Comparison of ENCODE assay signal across 23 cellular contexts in genomic region chr15:81330351-81331085, GRCh38. TPM values are rescaled to one million over a fixed set of nuclear protein-coding genes. Genes with fewer than 3 reads are reported as not detected.
DNase-seq lines count a peak whose midpoint lies in the region; ATAC-seq, FAIRE-seq and TF ChIP-seq lines count a peak whose summit lies in the region.
"Had no signal": no experiment of that assay in that cellular context is flagged by ENCODE, and none has a peak within 500 bp of the region (broad histone marks: within the 10 kb centered on the region; RNA-seq: fewer than 3 reads in every experiment).

No MANE protein-coding gene starts in this region.

- no peak overlapping the region for H3K9ac ChIP-seq in astrocyte (ENCODE audit: low read length)
- no peak overlapping the region for H3K9ac ChIP-seq in H9 (ENCODE audit: extremely low read depth, insufficient read length, low read length)

- H3K79me2 ChIP-seq in astrocyte (ENCODE audit: insufficient read depth, low read length): no peaks in the 10 kb centered on the region
- no peaks in the 10 kb centered on the region for H3K79me2 ChIP-seq in H9 (ENCODE audit: insufficient read depth, low read length)

- peaks cover 21% of the 10 kb centered on the region for H3K4me1 ChIP-seq in astrocyte (ENCODE audit: insufficient read depth, low read length)
- H3K4me1 ChIP-seq in H9 (ENCODE audit: insufficient read depth, low read length): no peaks in the 10 kb centered on the region
- H3K4me1 ChIP-seq: colonic mucosa had no signal

- peaks cover 2% of the 10 kb centered on the region for H3K27me3 ChIP-seq in astrocyte (ENCODE audit: insufficient read depth, low read length)
- no peaks in the 10 kb centered on the region for H3K27me3 ChIP-seq in H9 (ENCODE audit: insufficient read depth, low read length)
- H3K27me3 ChIP-seq: colonic mucosa had no signal

- H2AK5ac ChIP-seq in H9 (ENCODE audit: insufficient read length, low read length): no peak overlapping the region

- no peak for FAIRE-seq in astrocyte (lab: Jason Lieb, UNC)

- no peak overlapping the region for H2BK120ac ChIP-seq in H9 (ENCODE audit: low read depth, low read length, poor library complexity, severe bottlenecking)

- CTCF ChIA-PET in activated CD4-positive, alpha-beta T cell treated with anti-CD3 and anti-CD28 coated beads for 36 hours (lab: Charles Lee): interaction anchor here (1.0 to 1.5 kb wide), 4 partner anchors 23 to 65 kb away, joined by 3 to 8 read pairs (median 4); no protein-coding TSS in a partner anchor

- H4K20me1 ChIP-seq in astrocyte (ENCODE audit: insufficient read depth, low read length) (no peaks in the 10 kb centered on the region), H9 (ENCODE audit: control insufficient read depth, insufficient read depth, insufficient read length) (no peaks in the 10 kb centered on the region)

- intact Hi-C loops in activated CD4-positive, alpha-beta T cell treated with anti-CD3 and anti-CD28 coated beads for 36 hours (cut with DNase I, micrococcal nuclease): loop anchor here in 1 of 2 experiments (5.0 to 10.0 kb wide), 2 partner anchors 72 to 226 kb away; no protein-coding TSS in a partner anchor

- H3K18ac ChIP-seq in H9 (ENCODE audit: insufficient read length, low read depth, low read length): no peak overlapping the region

- H3K27ac Mint-ChIP-seq in activated CD4-positive, alpha-beta T cell treated with anti-CD3 and anti-CD28 coated beads for 36 hours: peak overlapping the region; percentile 47
- H3K27ac Mint-ChIP-seq in astrocyte (ENCODE audit: unreplicated experiment): peak overlapping the region; percentile 8
- peak overlapping the region; percentile 71 for H3K27ac Mint-ChIP-seq in nephron progenitor cell
- no peak overlapping the region for H3K27ac Mint-ChIP-seq in H9
- H3K27ac Mint-ChIP-seq: activated CD4-positive, alpha-beta T cell treated with anti-CD3 and anti-CD28 coated beads, Interleukin-2, amount 10 ng/mL, durations not matched to agents 24 days and 14 days had no signal

- H2BK15ac ChIP-seq in H9 (ENCODE audit: low read depth, low read length): no peak overlapping the region

- H4K91ac ChIP-seq in H9 (ENCODE audit: insufficient read length, low read depth, low read length): no peak overlapping the region

- peaks cover 12% of the 10 kb centered on the region for H3K4me1 Mint-ChIP-seq in activated CD4-positive, alpha-beta T cell treated with anti-CD3 and anti-CD28 coated beads for 36 hours
- H3K4me1 Mint-ChIP-seq in astrocyte (ENCODE audit: low read depth, unreplicated experiment): peaks cover 35% of the 10 kb centered on the region
- peaks cover 4% of the 10 kb centered on the region for H3K4me1 Mint-ChIP-seq in nephron progenitor cell
- no peaks in the 10 kb centered on the region for H3K4me1 Mint-ChIP-seq in H9

- no peak overlapping the region for H3K23ac ChIP-seq in H9 (ENCODE audit: insufficient read length, low read depth, low read length)

- H3K4me2 ChIP-seq in astrocyte (ENCODE audit: low read length): no peak overlapping the region
- no peak overlapping the region for H3K4me2 ChIP-seq in H9 (ENCODE audit: insufficient read depth, insufficient read length, low read length)

- no peak overlapping the region for H3K4me3 ChIP-seq in astrocyte (ENCODE audit: insufficient read depth, low read depth, low read length)
- H3K4me3 ChIP-seq: colonic mucosa had no signal

- no peak overlapping the region for H3K14ac ChIP-seq in H9 (ENCODE audit: insufficient read depth, low read length)

- H3K27ac ChIP-seq in astrocyte (ENCODE audit: low read depth, low read length) (no peak overlapping the region), H9 (ENCODE audit: insufficient read length, low read depth, low read length) (no peak overlapping the region)
- H3K27ac ChIP-seq: 22Rv1, colonic mucosa had no signal

- no peak for ATAC-seq in activated CD4-positive, alpha-beta T cell treated with anti-CD3 and anti-CD28 coated beads for 36 hours
- ATAC-seq in GM21360 (IDR thresholded peaks at IDR 0.05; ENCODE audit: unreplicated experiment): no peak
- ATAC-seq: Right ventricle myocardium inferior; stimulated activated naive CD8-positive, alpha-beta T cell treated with anti-CD3 and anti-CD28 coated beads, Interleukin-15, Interleukin-2, amounts not matched to agents 100 U/mL and 50 U/mL, for 24 hours had no signal

- H3K9me3 ChIP-seq in astrocyte (ENCODE audit: insufficient read depth, low read depth, low read length) (no peaks in the 10 kb centered on the region), H9 (ENCODE audit: control insufficient read depth, low read depth, low read length) (no peaks in the 10 kb centered on the region)
- H3K9me3 ChIP-seq: colonic mucosa had no signal

- no peak overlapping the region for H3K4ac ChIP-seq in H9 (ENCODE audit: low read depth, low read length)

- H3K36me3 Mint-ChIP-seq in activated CD4-positive, alpha-beta T cell treated with anti-CD3 and anti-CD28 coated beads for 36 hours (ENCODE audit: low read depth): peaks cover 2% of the 10 kb centered on the region
- H3K36me3 Mint-ChIP-seq in astrocyte (ENCODE audit: low read depth, unreplicated experiment) (no peaks in the 10 kb centered on the region), nephron progenitor cell (ENCODE audit: low read depth) (no peaks in the 10 kb centered on the region), H9 (ENCODE audit: insufficient read depth in 1 of 3, low read depth in 3 of 3) (no peaks in the 10 kb centered on the region)

- H4K8ac ChIP-seq in H9 (replicated peaks; ENCODE audit: insufficient read length, low read depth, low read length): no peak overlapping the region

- H3K56ac ChIP-seq in H9 (ENCODE audit: insufficient read length, low read depth, low read length): no peak overlapping the region

- H4K5ac ChIP-seq in H9 (ENCODE audit: insufficient read length, low read depth, low read length): no peak overlapping the region

- no peak for TF ChIP-seq CTCF in astrocyte (IDR thresholded peaks at IDR 0.05; ENCODE audit: insufficient read depth, low read depth, low read length)
- no peak for TF ChIP-seq CTCF in nephron progenitor cell (IDR thresholded peaks at IDR 0.05)
- TF ChIP-seq CTCF in H9 (conservative IDR thresholded peaks at IDR 0.05): no peak

- H3K9me3 Mint-ChIP-seq in activated CD4-positive, alpha-beta T cell treated with anti-CD3 and anti-CD28 coated beads for 36 hours (ENCODE audit: low read depth): no peaks in the 10 kb centered on the region
- H3K9me3 Mint-ChIP-seq in astrocyte (ENCODE audit: unreplicated experiment) (no peaks in the 10 kb centered on the region), nephron progenitor cell (no peaks in the 10 kb centered on the region), H9 (no peaks in the 10 kb centered on the region)
- H3K9me3 Mint-ChIP-seq: activated CD4-positive, alpha-beta T cell treated with anti-CD3 and anti-CD28 coated beads, Interleukin-2, amount 10 ng/mL, durations not matched to agents 24 days and 14 days had no signal

- no peaks in the 10 kb centered on the region for H3K36me3 ChIP-seq in astrocyte (ENCODE audit: insufficient read depth, low read length)
- H3K36me3 ChIP-seq: colonic mucosa had no signal

- no peak overlapping the region for H2BK5ac ChIP-seq in H9 (ENCODE audit: insufficient read length, low read length)

- no peaks in the 10 kb centered on the region for H3K79me1 ChIP-seq in H9 (ENCODE audit: insufficient read depth, low read depth, low read length, poor library complexity, severe bottlenecking)

- DNase-seq in activated CD4-positive, alpha-beta T cell treated with anti-CD3 and anti-CD28 coated beads for 36 hours: no peak
- no peak for DNase-seq in activated CD4-positive, alpha-beta T cell treated with anti-CD3 and anti-CD28 coated beads, Interleukin-2, amount 50 U/mL, for 4 hours
- DNase-seq in CMK (ENCODE audit: low read depth) (peak; percentile 78), astrocyte (ENCODE audit: low read depth) (no peak), nephron progenitor cell (no peak), H9 (no peak), KBM-7 (no peak)
- DNase-seq: activated CD4-positive, alpha-beta T cell treated with anti-CD3 and anti-CD28 coated beads, Interleukin-2, amount 10 ng/mL, durations not matched to agents 24 days and 14 days; activated CD8-positive, alpha-beta memory T cell treated with anti-CD3 and anti-CD28 coated beads, Interleukin-2, amount 50 U/mL, for 4 hours; colonic mucosa; EL; NCI-H1417 treated with DMSO at 0.1 percent for 48 hours; NCI-H2171; stimulated activated CD4-positive, alpha-beta T cell treated with anti-CD3 and anti-CD28 coated beads, Interleukin-2, amount 100 ng/mL, for 24 hours; stimulated activated naive CD8-positive, alpha-beta T cell treated with anti-CD3 and anti-CD28 coated beads, Interleukin-15, Interleukin-2, amounts not matched to agents 100 U/mL and 50 U/mL, for 24 hours; trophoblast cell had no signal

- no peaks in the 10 kb centered on the region for H3K23me2 ChIP-seq in H9 (ENCODE audit: insufficient read length, low read depth, low read length, poor library complexity, severe bottlenecking)

- WGBS in H9 (ENCODE audit: extremely low coverage, insufficient read length, low lambda C conversion rate): no CpG with 5 or more reads among the region's 5 CpGs

- H2BK12ac ChIP-seq in H9 (ENCODE audit: insufficient read length, low read depth, low read length): no peak overlapping the region

- no peak overlapping the region for H2BK20ac ChIP-seq in H9 (ENCODE audit: low read depth, low read length, poor library complexity, severe bottlenecking)

- H2AFZ ChIP-seq in astrocyte (ENCODE audit: low read depth, low read length): no peak overlapping the region
- no peak overlapping the region for H2AFZ ChIP-seq in H9 (ENCODE audit: low read length)

- no peak overlapping the region for H3K4me3 Mint-ChIP-seq in activated CD4-positive, alpha-beta T cell treated with anti-CD3 and anti-CD28 coated beads for 36 hours
- no peak overlapping the region for H3K4me3 Mint-ChIP-seq in astrocyte (ENCODE audit: unreplicated experiment)
- H3K4me3 Mint-ChIP-seq in nephron progenitor cell: no peak overlapping the region
- H3K4me3 Mint-ChIP-seq in H9: no peak overlapping the region
- H3K4me3 Mint-ChIP-seq: activated CD4-positive, alpha-beta T cell treated with anti-CD3 and anti-CD28 coated beads, Interleukin-2, amount 10 ng/mL, durations not matched to agents 24 days and 14 days had no signal

- H3K27me3 Mint-ChIP-seq in activated CD4-positive, alpha-beta T cell treated with anti-CD3 and anti-CD28 coated beads for 36 hours: no peaks in the 10 kb centered on the region
- H3K27me3 Mint-ChIP-seq in astrocyte (ENCODE audit: low read depth, unreplicated experiment) (no peaks in the 10 kb centered on the region), nephron progenitor cell (ENCODE audit: low read depth, poor library complexity) (peaks cover 8% of the 10 kb centered on the region), H9 (ENCODE audit: low read depth) (no peaks in the 10 kb centered on the region)
- H3K27me3 Mint-ChIP-seq: activated CD4-positive, alpha-beta T cell treated with anti-CD3 and anti-CD28 coated beads, Interleukin-2, amount 10 ng/mL, durations not matched to agents 24 days and 14 days had no signal

- in situ Hi-C loops in KBM-7 (cut with MboI; ENCODE audit: low pct_unique_long_range_greater_than_20kb, low sequenced_read_pairs): no loop called here

- no peak overlapping the region for H3T11ph ChIP-seq in H9 (ENCODE audit: low read length)

- POLR2A ChIA-PET in activated CD4-positive, alpha-beta T cell treated with anti-CD3 and anti-CD28 coated beads for 36 hours (lab: Charles Lee): no interaction called here

RNA-seq across cellular contexts. Expression of gene STARD5, which starts 6.6 kb away (rescaled TPM):
- 1 to 10 TPM; 8.9 to 9.2 TPM for total RNA-seq in activated CD4-positive, alpha-beta T cell treated with anti-CD3 and anti-CD28 coated beads for 36 hours
- total RNA-seq in astrocyte (5.5 and 5.8 TPM in 2 replicates), H9 (2021) (2.3 and 2.4 TPM in 2 replicates)

RNA-seq across cellular contexts. Expression of gene TMC3, which starts 43.5 kb away (rescaled TPM):
- not detected for total RNA-seq in activated CD4-positive, alpha-beta T cell treated with anti-CD3 and anti-CD28 coated beads for 36 hours
- total RNA-seq in astrocyte (0.22 and 0.52 TPM in 2 replicates), H9 (2021) (not detected in 2 replicates)
- total RNA-seq: activated CD4-positive, alpha-beta T cell treated with anti-CD3 and anti-CD28 coated beads, Interleukin-2, amount 10 ng/mL, durations not matched to agents 24 days and 14 days; fibroblast of lung; mononuclear cell; pulmonary artery endothelial cell; Right ventricle myocardium inferior; skeletal muscle tissue had no signal

Comparison
In these comparisons a context has a peak if more than half of its experiments do, and no peak if none do; other contexts are left out.
1. H3K27ac Mint-ChIP-seq: peak in activated CD4-positive, alpha-beta T cell treated with anti-CD3 and anti-CD28 coated beads for 36 hours (single experiment), astrocyte (single experiment) and nephron progenitor cell (single experiment); none in H9 (0 of 3).